In the genomic region with DNA sequence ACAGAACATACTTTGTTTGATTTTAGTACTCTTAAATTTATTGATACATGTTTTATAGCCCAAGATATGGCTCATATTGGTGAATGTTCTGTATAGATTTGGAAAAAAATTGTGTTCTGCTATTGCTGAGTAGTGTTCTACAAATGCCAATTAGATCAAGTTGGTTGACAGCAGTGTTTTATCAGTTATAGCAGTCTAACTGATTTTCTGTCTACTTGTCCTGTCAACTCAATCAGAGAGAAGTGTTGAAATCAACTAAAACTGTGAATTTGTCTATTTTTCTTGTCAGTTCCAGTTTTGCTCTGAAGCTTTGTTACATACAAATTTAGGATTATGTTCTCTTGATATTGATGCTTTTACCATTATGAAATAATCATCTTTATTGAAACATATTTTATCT, we compare ENCODE assay signal across 38 cellular contexts. TPM values are rescaled to one million over a fixed set of nuclear protein-coding genes. Genes with fewer than 3 reads are reported as not detected.
"Had no signal": no experiment of that assay in that cellular context is flagged by ENCODE, and none has a peak within 500 bp of the region (broad histone marks: within the 10 kb centered on the region; RNA-seq: fewer than 3 reads in every experiment).

No MANE protein-coding gene starts in this region.

- H3K36me3 ChIP-seq: MG63 had no signal

- H3K4me3 ChIP-seq: MG63 had no signal

- DNase-seq: Karpas-422, Kasumi-1, MG63, MM.1S, MV-4-11, NCI-H1048, NCI-H1092, NCI-H1092 treated with DMSO at 0.1 percent for 48 hours, NCI-H1105, NCI-H1105 treated with DMSO at 0.1 percent for 48 hours, NCI-H1417, NCI-H1417 treated with DMSO at 0.1 percent for 48 hours, NCI-H1436, NCI-H1436 treated with DMSO at 0.1 percent for 48 hours, NCI-H146, NCI-H1694, NCI-H1694 treated with DMSO at 0.1 percent for 48 hours, NCI-H187, NCI-H187 treated with DMSO at 0.1 percent for 48 hours, NCI-H1930, NCI-H2029, NCI-H2029 treated with DMSO at 0.1 percent for 48 hours, NCI-H2081, NCI-H2081 treated with DMSO at 0.1 percent for 48 hours, NCI-H2107, NCI-H2171, NCI-H2171 treated with DMSO at 0.1 percent for 48 hours, NCI-H2227 treated with DMSO at 0.1 percent for 48 hours, NCI-H226, NCI-H345, NCI-H446, NCI-H446 treated with DMSO at 0.1 percent for 48 hours, NCI-H510A, NCI-H510A treated with DMSO at 0.1 percent for 48 hours had no signal

- H3K9me3 ChIP-seq: MG63 had no signal

RNA-seq across cellular contexts. Expression of a gene that starts 14.7 kb away (rescaled TPM):
- total RNA-seq: LHCN-M2, M059J, MCF 10A, NCI-H460 had no signal
